ENCODE assay signal across 8 cellular contexts in the genomic region with DNA sequence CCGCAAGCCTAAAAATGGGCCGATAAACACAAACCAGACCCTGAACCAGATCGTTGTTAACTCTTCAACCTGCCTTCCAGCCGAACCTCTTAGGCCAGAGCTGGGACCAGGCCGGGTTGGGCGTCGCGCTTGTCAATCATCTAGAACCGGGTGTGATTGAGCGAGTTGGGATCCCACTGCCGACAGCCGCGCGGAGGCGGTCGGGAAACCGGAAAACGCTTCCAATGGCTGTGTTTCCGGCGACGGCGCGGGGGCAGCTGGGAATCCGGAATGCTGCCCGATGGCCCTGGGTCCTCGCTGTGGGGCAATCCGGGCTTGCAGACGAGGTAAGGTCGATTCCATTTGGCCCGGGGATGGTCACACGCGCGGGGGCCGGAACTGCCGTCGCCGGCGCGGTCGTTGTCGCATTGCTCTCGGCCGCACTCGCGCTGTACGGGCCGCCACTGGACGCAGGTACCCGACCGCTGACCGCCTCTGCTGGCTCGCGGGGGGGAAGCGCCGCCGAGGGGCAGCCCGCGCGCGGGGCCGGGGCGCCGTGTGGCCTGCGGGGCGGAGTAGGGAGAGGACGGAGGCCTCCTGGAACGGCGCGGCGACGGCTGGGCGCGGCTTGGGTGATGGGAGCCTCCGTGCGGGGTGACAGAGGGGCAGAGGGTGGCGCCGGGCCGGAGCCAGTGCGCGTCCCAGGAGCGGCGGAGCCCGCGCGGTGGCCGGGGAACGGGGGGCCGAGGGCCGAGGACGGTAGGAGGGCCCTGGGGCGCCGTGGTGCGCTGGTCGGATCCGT. TPM values are rescaled to one million over a fixed set of nuclear protein-coding genes. Genes with fewer than 3 reads are reported as not detected.
A peak's percentile ranks its signal among the peaks of the same experiment; 100 is the strongest.
DNase-seq lines count a peak whose midpoint lies in the region; ATAC-seq and TF ChIP-seq lines count a peak whose summit lies in the region.

Gene NAXD (plus strand): TSS at position 224 of the 781 bp plus-strand sequence. CDS start 57 bp downstream, at position 281.

- no peaks in the 10 kb centered on the region for H3K36me3 ChIP-seq in colonic mucosa

- peak within 1 kb of the TSS; percentile 91 for H3K27ac ChIP-seq in colonic mucosa

- intact Hi-C loops in colonic mucosa (cut with DNase I): loop anchor here (10.0 kb wide), 1 partner anchor 89 kb away; the partner anchor contains the start of gene CARS2

- H3K9ac ChIP-seq in colonic mucosa (ENCODE audit: low read depth in 2 of 2, low read length in 2 of 2): peak within 1 kb of the TSS; percentile 72 to 96

- peak; percentile 99 for DNase-seq in AG20443 (ENCODE audit: low spot score)
- peak; percentile 90 for DNase-seq in NCI-H460 (ENCODE audit: extremely low read depth, low read depth)
- DNase-seq in activated CD4-positive, alpha-beta T cell treated with anti-CD3 and anti-CD28 coated beads for 48 hours: peak; percentile 92
- DNase-seq in colonic mucosa: peak; percentile 96
- peak; percentile 96 for DNase-seq in kidney tubule cell (ENCODE audit: low spot score)
- peak; percentile 56 to 84 (median 68) for DNase-seq in stimulated activated CD4-positive, alpha-beta T cell treated with anti-CD3 and anti-CD28 coated beads, Interleukin-1b, Interleukin-23, amount 100 ng/mL, for 24 hours (ENCODE audit: low read depth in 4 of 4, low spot score in 1 of 4)

- peak within 1 kb of the TSS; percentile 95 for H3K4me3 ChIP-seq in colonic mucosa

- peaks cover 4% of the 10 kb centered on the region for H3K4me1 ChIP-seq in colonic mucosa

- ATAC-seq in GM19043 (IDR thresholded peaks at IDR 0.05; ENCODE audit: low read depth, unreplicated experiment) (peak; percentile 65), HG03378 (IDR thresholded peaks at IDR 0.05; ENCODE audit: unreplicated experiment) (peak; percentile 66)

- H3K27me3 ChIP-seq in colonic mucosa: no peaks in the 10 kb centered on the region

- TF ChIP-seq CTCF in colonic mucosa (IDR thresholded peaks at IDR 0.05): no peak

- no peaks in the 10 kb centered on the region for H3K9me3 ChIP-seq in colonic mucosa

RNA-seq across cellular contexts. Expression of gene NAXD, which starts in this region (rescaled TPM):
- total RNA-seq in NCI-H460 (2014; rRNA removed; shearing (Covaris generic)): 20.9 and 21.5 TPM in 2 replicates
- 37.9 and 53.9 TPM in 2 replicates for polyA plus RNA-seq in NCI-H460 (2014; cell fraction: nucleus; rRNA removed)
- 10 to 100 TPM; 36.7 to 40.4 TPM for total RNA-seq in colonic mucosa

Comparison
In these comparisons a context has a peak if more than half of its experiments do, and no peak if none do; other contexts are left out.
1. Peak in every context shown above with its lines: DNase-seq, ATAC-seq, H3K4me3 ChIP-seq and H3K27ac ChIP-seq.